In genomic region chr1:39173995-39174380, GRCh38 we compare ENCODE assay signal across 1 cellular context.
TF ChIP-seq lines count a peak whose summit lies in the region.

No MANE protein-coding gene starts in this region.

TF ChIP-seq in GM12878, 131 proteins besides CTCF, POLR2A, EP300 and RAD21 (continued from another document):
- TF ChIP-seq E4F1 (IDR thresholded peaks at IDR 0.05; ENCODE audit: borderline replicate concordance, partially characterized antibody) (no peak), ZNF217 (IDR thresholded peaks at IDR 0.05) (no peak), TBL1XR1 (IDR thresholded peaks at IDR 0.05; ENCODE audit: low read depth, low read length) (no peak), RCOR1 (conservative IDR thresholded peaks at IDR 0.05; ENCODE audit: low read depth, low read length) (no peak), ZBED1 (IDR thresholded peaks at IDR 0.05; ENCODE audit: borderline replicate concordance) (no peak), LARP7 (IDR thresholded peaks at IDR 0.05) (no peak), TARDBP (IDR thresholded peaks at IDR 0.05; ENCODE audit: borderline replicate concordance) (no peak), HDAC2 (IDR thresholded peaks at IDR 0.05) (no peak), WRNIP1 (IDR thresholded peaks at IDR 0.05; ENCODE audit: borderline replicate concordance, low read depth, low read length) (no peak), CHD1 (IDR thresholded peaks at IDR 0.05; ENCODE audit: low read depth, low read length) (no peak), PAX5 (IDR thresholded peaks at IDR 0.05; ENCODE audit: borderline replicate concordance, low read depth, low read length) (no peak), HDGF (IDR thresholded peaks at IDR 0.05) (no peak)
